ENCODE assay signal across 19 cellular contexts in the genomic region with DNA sequence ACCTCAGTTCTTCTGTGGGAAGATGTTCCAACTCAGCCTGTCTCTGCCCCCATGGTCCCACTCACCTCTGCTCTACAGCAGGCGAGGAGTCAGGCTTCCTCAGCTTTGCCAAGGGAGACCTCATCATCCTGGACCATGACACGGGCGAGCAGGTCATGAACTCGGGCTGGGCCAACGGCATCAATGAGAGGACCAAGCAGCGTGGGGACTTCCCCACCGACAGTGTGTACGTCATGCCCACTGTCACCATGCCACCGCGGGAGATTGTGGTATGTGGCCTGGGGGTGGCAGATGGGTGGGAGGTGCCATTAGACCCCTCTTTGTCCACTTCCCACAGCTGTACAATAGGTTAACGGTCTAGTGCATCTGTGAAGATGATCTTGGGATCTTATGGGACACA.
DNase-seq lines count a peak whose midpoint lies in the region; ATAC-seq, FAIRE-seq and TF ChIP-seq lines count a peak whose summit lies in the region.
"Had no signal": no experiment of that assay in that cellular context is flagged by ENCODE, and none has a peak within 500 bp of the region (broad histone marks: within the 10 kb centered on the region; RNA-seq: fewer than 3 reads in every experiment).

No MANE protein-coding gene starts in this region.

- no peaks in the 10 kb centered on the region for H4K20me1 ChIP-seq in BLaER1

- intact Hi-C loops in adrenal gland (cut with DNase I) (loop anchor here (5.0 to 10.0 kb wide), 2 partner anchors 341 to 343 kb away; no protein-coding TSS in a partner anchor), sciatic nerve (cut with DNase I) (no loop called here), colonic mucosa (cut with DNase I) (no loop called here)

- H3K36me3 ChIP-seq in BLaER1 (no peaks in the 10 kb centered on the region), adrenal gland (replicated peaks in 1 of 2) (peaks cover 0 to 59% of the 10 kb centered on the region in 2 donors), colonic mucosa (no peaks in the 10 kb centered on the region)

- no peak overlapping the region for H3K4me3 ChIP-seq in BLaER1
- H3K4me3 ChIP-seq in adrenal gland, result no peak overlapping the region
- no peak overlapping the region for H3K4me3 ChIP-seq in colonic mucosa
- H3K4me3 ChIP-seq: GM23338, PC-9 had no signal

- H3K9me3 ChIP-seq in BLaER1 (no peaks in the 10 kb centered on the region), adrenal gland (replicated peaks in 1 of 3) (no peaks in the 10 kb centered on the region), colonic mucosa (no peaks in the 10 kb centered on the region)

- TF ChIP-seq POLR2A in adrenal gland (IDR thresholded peaks at IDR 0.05), result no peak

- H3K4me2 ChIP-seq in BLaER1, result no peak overlapping the region
- H3K4me2 ChIP-seq: GM23338, PC-9 had no signal

- TF ChIP-seq CTCF in adrenal gland (IDR thresholded peaks at IDR 0.05), result no peak
- TF ChIP-seq CTCF in colonic mucosa (IDR thresholded peaks at IDR 0.05), result no peak

- peak; percentile 1 for DNase-seq in activated CD4-positive, alpha-beta T cell treated with anti-CD3 and anti-CD28 coated beads for 48 hours
- DNase-seq in activated CD4-positive, alpha-beta T cell treated with anti-CD3 and anti-CD28 coated beads, Interleukin-2, amount 50 U/mL, for 48 hours, result no peak
- DNase-seq in adrenal gland (peak in 4 of 7 donors; percentile 5 to 45 (median 12)), sciatic nerve (ENCODE audit: low spot score) (peak; percentile 51), colonic mucosa (no peak), RCC 7860 (ENCODE audit: low spot score) (no peak)
- DNase-seq: 8988T, DMS79, HFFc6, NCI-H1105, NCI-H1694, NCI-H2227 treated with DMSO at 0.1 percent for 48 hours, NCI-H524, PC-9, Right ventricle myocardium superior had no signal

- H3K4me1 ChIP-seq in BLaER1 (peaks cover 58% of the 10 kb centered on the region), adrenal gland (replicated peaks in 1 of 2) (peaks cover 0 to 12% of the 10 kb centered on the region in 2 donors), colonic mucosa (no peaks in the 10 kb centered on the region)

- no peaks in the 10 kb centered on the region for H3K27me3 ChIP-seq in BLaER1
- no peaks in the 10 kb centered on the region for H3K27me3 ChIP-seq in adrenal gland
- H3K27me3 ChIP-seq in colonic mucosa, result no peaks in the 10 kb centered on the region

- no peak for FAIRE-seq in RCC 7860 (lab: Jason Lieb, UNC)
- FAIRE-seq: D721Med had no signal

- H3K27ac ChIP-seq in BLaER1, result peak overlapping the region; percentile 44; the same call in 1 of the 2 replicates
- no peak overlapping the region for H3K27ac ChIP-seq in adrenal gland
- H3K27ac ChIP-seq in colonic mucosa, result no peak overlapping the region
- H3K27ac ChIP-seq: PC-9 had no signal

- WGBS in adrenal gland, 4 donors, result 88 to 93% (median 92%) methylated on average over 11 of the region's 11 CpGs

- H3K9ac ChIP-seq in BLaER1 (no peak overlapping the region), colonic mucosa (ENCODE audit: low read depth in 2 of 2, low read length in 2 of 2) (no peak overlapping the region)

- ATAC-seq in sciatic nerve, result no peak
- no peak for ATAC-seq in HG03045 (IDR thresholded peaks at IDR 0.05; ENCODE audit: unreplicated experiment)
- ATAC-seq: GM23338 had no signal

Comparison
In these comparisons a context has a peak if more than half of its experiments do, and no peak if none do; other contexts are left out.
1. DNase-seq: peak in activated CD4-positive, alpha-beta T cell treated with anti-CD3 and anti-CD28 coated beads for 48 hours (single experiment), adrenal gland (4 of 7) and sciatic nerve (single experiment); none in activated CD4-positive, alpha-beta T cell treated with anti-CD3 and anti-CD28 coated beads, Interleukin-2, amount 50 U/mL, for 48 hours (0 of 2), colonic mucosa (single experiment) and RCC 7860 (single experiment).
2. intact Hi-C loops: an anchor here in adrenal gland (5.0 to 10.0 kb wide); none called in sciatic nerve and colonic mucosa.